10 cellular contexts compared by ENCODE assay signal in genomic region chr13:46172531-46172991, GRCh38. TPM values are rescaled to one million over a fixed set of nuclear protein-coding genes. Genes with fewer than 3 reads are reported as not detected.
DNase-seq lines count a peak whose midpoint lies in the region; ATAC-seq and TF ChIP-seq lines count a peak whose summit lies in the region.
"Had no signal": no experiment of that assay in that cellular context is flagged by ENCODE, and none has a peak within 500 bp of the region (broad histone marks: within the 10 kb centered on the region; RNA-seq: fewer than 3 reads in every experiment).

No MANE protein-coding gene starts in this region.

- H3K9me3 Mint-ChIP-seq in activated T-helper 17 cell treated with anti-CD3 and anti-CD28 coated beads, Interleukin-2, amount 50 U/mL, for 72 hours, result no peaks in the 10 kb centered on the region

- ATAC-seq in GM19438 (IDR thresholded peaks at IDR 0.05; ENCODE audit: low read depth, unreplicated experiment) (peak; percentile 37), PC-3 (no peak)
- peak; percentile 53 for ATAC-seq in activated T-helper 17 cell treated with anti-CD3 and anti-CD28 coated beads, Interleukin-2, amount 50 U/mL, for 72 hours (replicated peaks)

- H3K9me2 ChIP-seq in PC-3 (replicated peaks; ENCODE audit: low read length), result no peaks in the 10 kb centered on the region

- TF ChIP-seq CTCF in PC-3 (conservative IDR thresholded peaks at IDR 0.05; ENCODE audit: low read depth, low read length) (no peak), GM10248 (IDR thresholded peaks at IDR 0.05; ENCODE audit: control extremely low read depth, extremely low read depth, low read depth, missing control alignments) (no peak)

- no peak overlapping the region for H3K4me2 ChIP-seq in PC-3 (ENCODE audit: low read length)
- H3K4me2 ChIP-seq: KMS-11 had no signal

- no peaks in the 10 kb centered on the region for H3K27me3 ChIP-seq in PC-3 (ENCODE audit: low read length)

- H3K4me3 ChIP-seq in skin epidermis, result no peak overlapping the region
- no peak overlapping the region for H3K4me3 ChIP-seq in PC-3 (ENCODE audit: low read length)

- no peaks in the 10 kb centered on the region for H3F3A ChIP-seq in PC-3 (ENCODE audit: low read length, unreplicated experiment)

- H2AFZ ChIP-seq in PC-3 (ENCODE audit: low read length), result no peak overlapping the region

- no peaks in the 10 kb centered on the region; the same call in 1 of the 2 replicates for H3K36me3 ChIP-seq in PC-3 (ENCODE audit: low read depth, low read length)

- H3K79me2 ChIP-seq in PC-3 (ENCODE audit: low read length), result peaks cover 99% of the 10 kb centered on the region

- intact Hi-C loops in PC-3 (cut with micrococcal nuclease), result no loop called here

- DNase-seq in NOMO-1 (lab: John Stamatoyannopoulos, UW; ENCODE audit: unreplicated experiment in 2 of 2), result peak; percentile 74 to 94
- DNase-seq in NCI-H1694 (lab: John Stamatoyannopoulos, UW), result no peak
- DNase-seq in PC-3, result no peak
- DNase-seq in GM10248 (ENCODE audit: extremely low spot score), result no peak
- no peak for DNase-seq in NCI-H774 (lab: John Stamatoyannopoulos, UW)
- DNase-seq: nucleus accumbens had no signal

- H3K27ac ChIP-seq in skin epidermis (peak overlapping the region in 13 of 21 experiments; percentile 23 to 87 (median 54)), PC-3 (ENCODE audit: low read length) (no peak overlapping the region)
- H3K27ac ChIP-seq: KMS-11 had no signal

- H3K27me3 Mint-ChIP-seq in activated T-helper 17 cell treated with anti-CD3 and anti-CD28 coated beads, Interleukin-2, amount 50 U/mL, for 72 hours, result no peaks in the 10 kb centered on the region

- H3K4me1 Mint-ChIP-seq in activated T-helper 17 cell treated with anti-CD3 and anti-CD28 coated beads, Interleukin-2, amount 50 U/mL, for 72 hours, result peaks cover 82% of the 10 kb centered on the region

- 0 out of 2 replicates have a peak, but pooled peaks cover 4% of the 10 kb centered on the region for H3K4me1 ChIP-seq in PC-3 (ENCODE audit: insufficient read depth, low read length)

- no peak overlapping the region for H3K9ac ChIP-seq in PC-3 (ENCODE audit: low read length)
- H3K9ac ChIP-seq: KMS-11 had no signal

- POLR2A ChIA-PET in PC-3 (lab: Charles Lee; ENCODE audit: unreplicated experiment) (interaction anchor here (0.7 kb wide), 1 partner anchor 73 kb away, joined by 6 read pairs; no protein-coding TSS in a partner anchor), GM10248 (lab: Yijun Ruan, JAX) (interaction anchor here (0.6 kb wide), 1 partner anchor 1519 kb away, joined by 3 read pairs; no protein-coding TSS in a partner anchor)

- peaks cover 100% of the 10 kb centered on the region for H3K36me3 Mint-ChIP-seq in activated T-helper 17 cell treated with anti-CD3 and anti-CD28 coated beads, Interleukin-2, amount 50 U/mL, for 72 hours (ENCODE audit: low read depth)

- H3K4me3 Mint-ChIP-seq in activated T-helper 17 cell treated with anti-CD3 and anti-CD28 coated beads, Interleukin-2, amount 50 U/mL, for 72 hours, result peak overlapping the region; percentile 89

- no TSS peak for BruUV-seq in PC-3 (replicated peaks; lab: Mats Ljungman, UMichigan)

- H3K27ac Mint-ChIP-seq in activated T-helper 17 cell treated with anti-CD3 and anti-CD28 coated beads, Interleukin-2, amount 50 U/mL, for 72 hours, result peak overlapping the region; percentile 95

- CTCF ChIA-PET in PC-3 (lab: Charles Lee) (no interaction called here), GM10248 (lab: Yijun Ruan, JAX) (interaction anchor here (1.2 to 11.0 kb wide), 5 partner anchors 11 to 119 kb away, joined by 3 to 100 read pairs (median 4); no protein-coding TSS in a partner anchor)

- 0 out of 2 replicates have a peak, but pooled peaks cover 5% of the 10 kb centered on the region for H4K20me1 ChIP-seq in PC-3 (ENCODE audit: low read length)

- no peaks in the 10 kb centered on the region for H3K9me3 ChIP-seq in PC-3 (ENCODE audit: low read length)

RNA-seq across cellular contexts. Expression of gene LCP1, which starts 9.4 kb away (rescaled TPM):
- 100 to 1,000 TPM; 727 to 916 TPM for total RNA-seq in activated T-helper 17 cell treated with anti-CD3 and anti-CD28 coated beads, Interleukin-2, amount 50 U/mL, for 72 hours
- total RNA-seq in PC-3 (2014; rRNA removed), result 133 and 143 TPM in 2 replicates

RNA-seq across cellular contexts. Expression of gene LRRC63, which starts 39.2 kb away (rescaled TPM):
- 1 to 10 TPM; 1.0 to 1.3 TPM for total RNA-seq in activated T-helper 17 cell treated with anti-CD3 and anti-CD28 coated beads, Interleukin-2, amount 50 U/mL, for 72 hours
- 0.26 and 0.35 TPM in 2 replicates for total RNA-seq in PC-3 (2014; rRNA removed)

Comparison
In these comparisons a context has a peak if more than half of its experiments do, and no peak if none do; other contexts are left out.
1. DNase-seq: peak in NOMO-1 (2 of 2); none in NCI-H1694 (single experiment), PC-3 (single experiment), GM10248 (single experiment) and NCI-H774 (single experiment).